In the genomic region with DNA sequence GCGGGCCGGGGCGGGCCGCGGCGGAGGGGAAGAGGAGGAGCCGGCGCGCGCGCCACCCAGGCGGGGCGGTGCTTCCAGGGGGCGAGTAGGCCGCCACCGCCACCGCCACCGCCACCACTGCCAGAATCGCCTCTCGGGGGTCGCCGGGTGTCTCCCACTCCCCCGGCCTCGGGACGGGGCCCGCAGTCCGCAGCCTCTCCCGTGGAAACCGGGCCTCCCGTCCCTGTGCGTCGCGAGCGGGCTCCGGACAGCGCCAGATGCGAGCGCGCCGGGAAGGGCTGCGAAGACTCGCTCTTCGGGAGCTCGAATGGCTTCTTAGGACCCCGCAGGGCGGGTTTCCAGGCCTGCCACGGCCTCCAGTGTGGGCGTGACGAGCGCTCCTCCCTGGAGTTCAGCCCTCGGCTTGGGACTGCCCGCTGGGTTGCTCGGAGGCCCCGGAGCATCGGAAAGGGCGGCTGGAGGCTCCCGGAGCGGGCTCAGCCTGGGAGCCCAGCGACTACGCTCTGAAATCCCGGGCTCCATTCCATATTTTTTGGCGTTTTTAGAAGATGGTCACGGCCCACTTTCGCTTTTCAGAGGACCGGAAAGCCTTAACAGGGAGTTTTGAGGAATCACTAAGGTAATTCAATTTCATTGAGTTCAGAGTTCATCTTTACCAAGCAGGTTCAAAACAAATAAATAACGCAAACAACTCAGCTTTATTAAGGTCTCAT, we compare ENCODE assay signal across 1 cellular context.
A peak's percentile ranks its signal among the peaks of the same experiment; 100 is the strongest.
TF ChIP-seq lines count a peak whose summit lies in the region.

No MANE protein-coding gene starts in this region.

TF ChIP-seq in K562, 482 proteins besides CTCF, POLR2A, EP300 and RAD21 (continued from another document and continues in another):
- TF ChIP-seq, protein P1, sequence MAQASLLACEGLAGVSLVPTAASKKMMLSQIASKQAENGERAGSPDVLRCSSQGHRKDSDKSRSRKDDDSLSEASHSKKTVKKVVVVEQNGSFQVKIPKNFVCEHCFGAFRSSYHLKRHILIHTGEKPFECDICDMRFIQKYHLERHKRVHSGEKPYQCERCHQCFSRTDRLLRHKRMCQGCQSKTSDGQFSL (CRISPR knock-in tag; IDR thresholded peaks at IDR 0.05): no peak
- TF ChIP-seq, protein P1 (tag; IDR thresholded peaks at IDR 0.05): no peak
- TF ChIP-seq RUNX1 (IDR thresholded peaks at IDR 0.05; ENCODE audit: low read depth): no peak
- no peak for TF ChIP-seq ZNF311 (CRISPR knock-in tag; IDR thresholded peaks at IDR 0.05)
- no peak for TF ChIP-seq ZNF354B (CRISPR knock-in tag; IDR thresholded peaks at IDR 0.05)
- peak; percentile 30; the same call in 1 of the 2 replicates for TF ChIP-seq JUND (IDR thresholded peaks at IDR 0.05; ENCODE audit: borderline replicate concordance, low read depth, low read length)
- TF ChIP-seq JUND (tag; IDR thresholded peaks at IDR 0.05; ENCODE audit: borderline replicate concordance, low read depth, low read length): no peak
- TF ChIP-seq KLF10 (CRISPR knock-in tag; IDR thresholded peaks at IDR 0.05): no peak
- no peak for TF ChIP-seq TSC22D4 (tag; IDR thresholded peaks at IDR 0.05)
- peak; percentile 65; the same call in 1 of the 2 replicates for TF ChIP-seq ZBTB7A (IDR thresholded peaks at IDR 0.05; ENCODE audit: borderline replicate concordance, control insufficient read depth, low read depth, low read length)
- TF ChIP-seq ESRRA (IDR thresholded peaks at IDR 0.05; ENCODE audit: borderline replicate concordance, low read depth): no peak
- TF ChIP-seq, protein P2, sequence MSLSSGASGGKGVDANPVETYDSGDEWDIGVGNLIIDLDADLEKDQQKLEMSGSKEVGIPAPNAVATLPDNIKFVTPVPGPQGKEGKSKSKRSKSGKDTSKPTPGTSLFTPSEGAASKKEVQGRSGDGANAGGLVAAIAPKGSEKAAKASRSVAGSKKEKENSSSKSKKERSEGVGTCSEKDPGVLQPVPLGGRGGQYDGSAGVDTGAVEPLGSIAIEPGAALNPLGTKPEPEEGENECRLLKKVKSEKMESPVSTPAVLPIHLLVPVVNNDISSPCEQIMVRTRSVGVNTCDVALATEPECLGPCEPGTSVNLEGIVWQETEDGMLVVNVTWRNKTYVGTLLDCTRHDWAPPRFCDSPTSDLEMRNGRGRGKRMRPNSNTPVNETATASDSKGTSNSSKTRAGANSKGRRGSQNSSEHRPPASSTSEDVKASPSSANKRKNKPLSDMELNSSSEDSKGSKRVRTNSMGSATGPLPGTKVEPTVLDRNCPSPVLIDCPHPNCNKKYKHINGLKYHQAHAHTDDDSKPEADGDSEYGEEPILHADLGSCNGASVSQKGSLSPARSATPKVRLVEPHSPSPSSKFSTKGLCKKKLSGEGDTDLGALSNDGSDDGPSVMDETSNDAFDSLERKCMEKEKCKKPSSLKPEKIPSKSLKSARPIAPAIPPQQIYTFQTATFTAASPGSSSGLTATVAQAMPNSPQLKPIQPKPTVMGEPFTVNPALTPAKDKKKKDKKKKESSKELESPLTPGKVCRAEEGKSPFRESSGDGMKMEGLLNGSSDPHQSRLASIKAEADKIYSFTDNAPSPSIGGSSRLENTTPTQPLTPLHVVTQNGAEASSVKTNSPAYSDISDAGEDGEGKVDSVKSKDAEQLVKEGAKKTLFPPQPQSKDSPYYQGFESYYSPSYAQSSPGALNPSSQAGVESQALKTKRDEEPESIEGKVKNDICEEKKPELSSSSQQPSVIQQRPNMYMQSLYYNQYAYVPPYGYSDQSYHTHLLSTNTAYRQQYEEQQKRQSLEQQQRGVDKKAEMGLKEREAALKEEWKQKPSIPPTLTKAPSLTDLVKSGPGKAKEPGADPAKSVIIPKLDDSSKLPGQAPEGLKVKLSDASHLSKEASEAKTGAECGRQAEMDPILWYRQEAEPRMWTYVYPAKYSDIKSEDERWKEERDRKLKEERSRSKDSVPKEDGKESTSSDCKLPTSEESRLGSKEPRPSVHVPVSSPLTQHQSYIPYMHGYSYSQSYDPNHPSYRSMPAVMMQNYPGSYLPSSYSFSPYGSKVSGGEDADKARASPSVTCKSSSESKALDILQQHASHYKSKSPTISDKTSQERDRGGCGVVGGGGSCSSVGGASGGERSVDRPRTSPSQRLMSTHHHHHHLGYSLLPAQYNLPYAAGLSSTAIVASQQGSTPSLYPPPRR (CRISPR knock-in tag; IDR thresholded peaks at IDR 0.05; ENCODE audit: borderline replicate concordance): no peak
- peak; percentile 71 for TF ChIP-seq POLR2H (tag; IDR thresholded peaks at IDR 0.05; ENCODE audit: low read depth)
- no peak for TF ChIP-seq SREBF2 (CRISPR knock-in tag; IDR thresholded peaks at IDR 0.05)
- TF ChIP-seq PRMT5 (CRISPR knock-in tag; IDR thresholded peaks at IDR 0.05): no peak
- TF ChIP-seq SUPT5H (IDR thresholded peaks at IDR 0.05): peak; percentile 91
- peak; percentile 50; the same call in 1 of the 2 replicates for TF ChIP-seq ATF7 (IDR thresholded peaks at IDR 0.05)
- peak; percentile 61 for TF ChIP-seq TBP (optimal IDR thresholded peaks at IDR 0.05; ENCODE audit: low read depth, low read length)
- no peak for TF ChIP-seq NR4A1 (CRISPR knock-in tag; IDR thresholded peaks at IDR 0.05)
- TF ChIP-seq NR4A1 (tag; IDR thresholded peaks at IDR 0.05): no peak
- TF ChIP-seq ZBED1 (IDR thresholded peaks at IDR 0.05): no peak
- no peak for TF ChIP-seq HDGF (IDR thresholded peaks at IDR 0.05)
- no peak for TF ChIP-seq ZNF324 (CRISPR knock-in tag; IDR thresholded peaks at IDR 0.05)
- no peak for TF ChIP-seq CBX1 (IDR thresholded peaks at IDR 0.05; ENCODE audit: low read depth)
- TF ChIP-seq, protein P3, sequence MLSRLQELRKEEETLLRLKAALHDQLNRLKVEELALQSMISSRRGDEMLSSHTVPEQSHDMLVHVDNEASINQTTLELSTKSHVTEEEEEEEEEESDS (CRISPR knock-in tag; IDR thresholded peaks at IDR 0.05): no peak
- TF ChIP-seq, protein P4, sequence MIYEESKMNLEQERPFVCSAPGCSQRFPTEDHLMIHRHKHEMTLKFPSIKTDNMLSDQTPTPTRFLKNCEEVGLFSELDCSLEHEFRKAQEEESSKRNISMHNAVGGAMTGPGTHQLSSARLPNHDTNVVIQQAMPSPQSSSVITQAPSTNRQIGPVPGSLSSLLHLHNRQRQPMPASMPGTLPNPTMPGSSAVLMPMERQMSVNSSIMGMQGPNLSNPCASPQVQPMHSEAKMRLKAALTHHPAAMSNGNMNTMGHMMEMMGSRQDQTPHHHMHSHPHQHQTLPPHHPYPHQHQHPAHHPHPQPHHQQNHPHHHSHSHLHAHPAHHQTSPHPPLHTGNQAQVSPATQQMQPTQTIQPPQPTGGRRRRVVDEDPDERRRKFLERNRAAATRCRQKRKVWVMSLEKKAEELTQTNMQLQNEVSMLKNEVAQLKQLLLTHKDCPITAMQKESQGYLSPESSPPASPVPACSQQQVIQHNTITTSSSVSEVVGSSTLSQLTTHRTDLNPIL (CRISPR knock-in tag; IDR thresholded peaks at IDR 0.05): no peak
- peak; percentile 47 to 90; a peak in 3 of 4 replicates for TF ChIP-seq SRF (CRISPR knock-in tag; IDR thresholded peaks at IDR 0.05)
- TF ChIP-seq MEIS2 (IDR thresholded peaks at IDR 0.05; ENCODE audit: partially characterized antibody): no peak
- TF ChIP-seq MECOM (CRISPR knock-in tag; IDR thresholded peaks at IDR 0.05): no peak
- TF ChIP-seq YBX1 (IDR thresholded peaks at IDR 0.05): no peak
- no peak for TF ChIP-seq ZNF668 (CRISPR knock-in tag; IDR thresholded peaks at IDR 0.05)
- no peak for TF ChIP-seq HDAC2 (IDR thresholded peaks at IDR 0.05)
- TF ChIP-seq, protein P5, sequence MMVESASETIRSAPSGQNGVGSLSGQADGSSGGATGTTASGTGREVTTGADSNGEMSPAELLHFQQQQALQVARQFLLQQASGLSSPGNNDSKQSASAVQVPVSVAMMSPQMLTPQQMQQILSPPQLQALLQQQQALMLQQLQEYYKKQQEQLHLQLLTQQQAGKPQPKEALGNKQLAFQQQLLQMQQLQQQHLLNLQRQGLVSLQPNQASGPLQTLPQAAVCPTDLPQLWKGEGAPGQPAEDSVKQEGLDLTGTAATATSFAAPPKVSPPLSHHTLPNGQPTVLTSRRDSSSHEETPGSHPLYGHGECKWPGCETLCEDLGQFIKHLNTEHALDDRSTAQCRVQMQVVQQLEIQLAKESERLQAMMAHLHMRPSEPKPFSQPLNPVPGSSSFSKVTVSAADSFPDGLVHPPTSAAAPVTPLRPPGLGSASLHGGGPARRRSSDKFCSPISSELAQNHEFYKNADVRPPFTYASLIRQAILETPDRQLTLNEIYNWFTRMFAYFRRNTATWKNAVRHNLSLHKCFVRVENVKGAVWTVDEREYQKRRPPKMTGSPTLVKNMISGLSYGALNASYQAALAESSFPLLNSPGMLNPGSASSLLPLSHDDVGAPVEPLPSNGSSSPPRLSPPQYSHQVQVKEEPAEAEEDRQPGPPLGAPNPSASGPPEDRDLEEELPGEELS (CRISPR knock-in tag; IDR thresholded peaks at IDR 0.05; ENCODE audit: borderline replicate concordance): no peak
- TF ChIP-seq HDAC6 (IDR thresholded peaks at IDR 0.05; ENCODE audit: low read depth, low read length): no peak
- TF ChIP-seq, protein P6, sequence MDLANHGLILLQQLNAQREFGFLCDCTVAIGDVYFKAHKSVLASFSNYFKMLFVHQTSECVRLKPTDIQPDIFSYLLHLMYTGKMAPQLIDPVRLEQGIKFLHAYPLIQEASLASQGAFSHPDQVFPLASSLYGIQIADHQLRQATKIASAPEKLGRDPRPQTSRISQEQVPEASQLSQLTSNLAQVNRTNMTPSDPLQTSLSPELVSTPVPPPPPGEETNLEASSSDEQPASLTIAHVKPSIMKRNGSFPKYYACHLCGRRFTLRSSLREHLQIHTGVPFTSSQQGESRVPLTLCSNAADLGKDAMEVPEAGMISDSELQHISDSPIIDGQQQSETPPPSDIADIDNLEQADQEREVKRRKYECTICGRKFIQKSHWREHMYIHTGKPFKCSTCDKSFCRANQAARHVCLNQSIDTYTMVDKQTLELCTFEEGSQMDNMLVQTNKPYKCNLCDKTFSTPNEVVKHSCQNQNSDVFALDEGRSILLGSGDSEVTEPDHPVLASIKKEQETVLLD (IDR thresholded peaks at IDR 0.05): no peak
- no peak for TF ChIP-seq ZNF586 (CRISPR knock-in tag; conservative IDR thresholded peaks at IDR 0.05)
- no peak for TF ChIP-seq BACH1 (tag; IDR thresholded peaks at IDR 0.05)
- TF ChIP-seq, protein P7, sequence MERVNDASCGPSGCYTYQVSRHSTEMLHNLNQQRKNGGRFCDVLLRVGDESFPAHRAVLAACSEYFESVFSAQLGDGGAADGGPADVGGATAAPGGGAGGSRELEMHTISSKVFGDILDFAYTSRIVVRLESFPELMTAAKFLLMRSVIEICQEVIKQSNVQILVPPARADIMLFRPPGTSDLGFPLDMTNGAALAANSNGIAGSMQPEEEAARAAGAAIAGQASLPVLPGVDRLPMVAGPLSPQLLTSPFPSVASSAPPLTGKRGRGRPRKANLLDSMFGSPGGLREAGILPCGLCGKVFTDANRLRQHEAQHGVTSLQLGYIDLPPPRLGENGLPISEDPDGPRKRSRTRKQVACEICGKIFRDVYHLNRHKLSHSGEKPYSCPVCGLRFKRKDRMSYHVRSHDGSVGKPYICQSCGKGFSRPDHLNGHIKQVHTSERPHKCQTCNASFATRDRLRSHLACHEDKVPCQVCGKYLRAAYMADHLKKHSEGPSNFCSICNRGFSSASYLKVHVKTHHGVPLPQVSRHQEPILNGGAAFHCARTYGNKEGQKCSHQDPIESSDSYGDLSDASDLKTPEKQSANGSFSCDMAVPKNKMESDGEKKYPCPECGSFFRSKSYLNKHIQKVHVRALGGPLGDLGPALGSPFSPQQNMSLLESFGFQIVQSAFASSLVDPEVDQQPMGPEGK (CRISPR knock-in tag; IDR thresholded peaks at IDR 0.05; ENCODE audit: borderline replicate concordance): no peak
- TF ChIP-seq, protein P8, sequence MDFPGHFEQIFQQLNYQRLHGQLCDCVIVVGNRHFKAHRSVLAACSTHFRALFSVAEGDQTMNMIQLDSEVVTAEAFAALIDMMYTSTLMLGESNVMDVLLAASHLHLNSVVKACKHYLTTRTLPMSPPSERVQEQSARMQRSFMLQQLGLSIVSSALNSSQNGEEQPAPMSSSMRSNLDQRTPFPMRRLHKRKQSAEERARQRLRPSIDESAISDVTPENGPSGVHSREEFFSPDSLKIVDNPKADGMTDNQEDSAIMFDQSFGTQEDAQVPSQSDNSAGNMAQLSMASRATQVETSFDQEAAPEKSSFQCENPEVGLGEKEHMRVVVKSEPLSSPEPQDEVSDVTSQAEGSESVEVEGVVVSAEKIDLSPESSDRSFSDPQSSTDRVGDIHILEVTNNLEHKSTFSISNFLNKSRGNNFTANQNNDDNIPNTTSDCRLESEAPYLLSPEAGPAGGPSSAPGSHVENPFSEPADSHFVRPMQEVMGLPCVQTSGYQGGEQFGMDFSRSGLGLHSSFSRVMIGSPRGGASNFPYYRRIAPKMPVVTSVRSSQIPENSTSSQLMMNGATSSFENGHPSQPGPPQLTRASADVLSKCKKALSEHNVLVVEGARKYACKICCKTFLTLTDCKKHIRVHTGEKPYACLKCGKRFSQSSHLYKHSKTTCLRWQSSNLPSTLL (IDR thresholded peaks at IDR 0.05): no peak
- TF ChIP-seq, protein P9, sequence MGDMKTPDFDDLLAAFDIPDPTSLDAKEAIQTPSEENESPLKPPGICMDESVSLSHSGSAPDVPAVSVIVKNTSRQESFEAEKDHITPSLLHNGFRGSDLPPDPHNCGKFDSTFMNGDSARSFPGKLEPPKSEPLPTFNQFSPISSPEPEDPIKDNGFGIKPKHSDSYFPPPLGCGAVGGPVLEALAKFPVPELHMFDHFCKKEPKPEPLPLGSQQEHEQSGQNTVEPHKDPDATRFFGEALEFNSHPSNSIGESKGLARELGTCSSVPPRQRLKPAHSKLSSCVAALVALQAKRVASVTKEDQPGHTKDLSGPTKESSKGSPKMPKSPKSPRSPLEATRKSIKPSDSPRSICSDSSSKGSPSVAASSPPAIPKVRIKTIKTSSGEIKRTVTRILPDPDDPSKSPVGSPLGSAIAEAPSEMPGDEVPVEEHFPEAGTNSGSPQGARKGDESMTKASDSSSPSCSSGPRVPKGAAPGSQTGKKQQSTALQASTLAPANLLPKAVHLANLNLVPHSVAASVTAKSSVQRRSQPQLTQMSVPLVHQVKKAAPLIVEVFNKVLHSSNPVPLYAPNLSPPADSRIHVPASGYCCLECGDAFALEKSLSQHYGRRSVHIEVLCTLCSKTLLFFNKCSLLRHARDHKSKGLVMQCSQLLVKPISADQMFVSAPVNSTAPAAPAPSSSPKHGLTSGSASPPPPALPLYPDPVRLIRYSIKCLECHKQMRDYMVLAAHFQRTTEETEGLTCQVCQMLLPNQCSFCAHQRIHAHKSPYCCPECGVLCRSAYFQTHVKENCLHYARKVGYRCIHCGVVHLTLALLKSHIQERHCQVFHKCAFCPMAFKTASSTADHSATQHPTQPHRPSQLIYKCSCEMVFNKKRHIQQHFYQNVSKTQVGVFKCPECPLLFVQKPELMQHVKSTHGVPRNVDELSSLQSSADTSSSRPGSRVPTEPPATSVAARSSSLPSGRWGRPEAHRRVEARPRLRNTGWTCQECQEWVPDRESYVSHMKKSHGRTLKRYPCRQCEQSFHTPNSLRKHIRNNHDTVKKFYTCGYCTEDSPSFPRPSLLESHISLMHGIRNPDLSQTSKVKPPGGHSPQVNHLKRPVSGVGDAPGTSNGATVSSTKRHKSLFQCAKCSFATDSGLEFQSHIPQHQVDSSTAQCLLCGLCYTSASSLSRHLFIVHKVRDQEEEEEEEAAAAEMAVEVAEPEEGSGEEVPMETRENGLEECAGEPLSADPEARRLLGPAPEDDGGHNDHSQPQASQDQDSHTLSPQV (IDR thresholded peaks at IDR 0.05): no peak
- peak in 1 of 2 experiments; percentile 24; a peak in 1 of 4 replicates for TF ChIP-seq TEAD1 (CRISPR knock-in tag; IDR thresholded peaks at IDR 0.05)
- peak; percentile 45; the same call in 1 of the 2 replicates for TF ChIP-seq HCFC1 (IDR thresholded peaks at IDR 0.05; ENCODE audit: low read depth, low read length)
- TF ChIP-seq ZNF12 (CRISPR knock-in tag; IDR thresholded peaks at IDR 0.05): no peak
- TF ChIP-seq SIX5 (IDR thresholded peaks at IDR 0.05; ENCODE audit: borderline replicate concordance in 1 of 2, insufficient read depth in 1 of 2, low read depth in 1 of 2, low read length in 2 of 2): no peak
